Comparison of ENCODE assay signal across 9 cellular contexts in genomic region chr14:61699092-61699491, GRCh38. TPM values are rescaled to one million over a fixed set of nuclear protein-coding genes. Genes with fewer than 3 reads are reported as not detected.
DNase-seq lines count a peak whose midpoint lies in the region; ATAC-seq and TF ChIP-seq lines count a peak whose summit lies in the region.
"Had no signal": no experiment of that assay in that cellular context is flagged by ENCODE, and none has a peak within 500 bp of the region (broad histone marks: within the 10 kb centered on the region; RNA-seq: fewer than 3 reads in every experiment).

No MANE protein-coding gene starts in this region.

- POLR2A ChIA-PET in WTC11 (lab: Charles Lee) = no interaction called here

- CTCF ChIA-PET in WTC11 (lab: Charles Lee) = no interaction called here

- H3K4me1 ChIP-seq in spleen = peaks cover 30 to 83% (median 74%) of the 10 kb centered on the region in 6 donors

- H3K4me3 ChIP-seq in fibroblast of the aortic adventitia (ENCODE audit: low read depth, low read length) (peak overlapping the region; percentile 93), spleen (peak overlapping the region in 6 of 8 donors; percentile 69 to 92 (median 84)), WERI-Rb-1 (ENCODE audit: low read depth, low read length) (no peak overlapping the region)

- H3K36me3 Mint-ChIP-seq in activated T-cell treated with anti-CD3 and anti-CD28 coated beads, Interleukin-2, amount 50 U/mL, for 24 hours (ENCODE audit: low read depth) = peaks cover 79% of the 10 kb centered on the region
- H3K36me3 Mint-ChIP-seq in WTC11 = peaks cover 9% of the 10 kb centered on the region

- peaks cover 61% of the 10 kb centered on the region for H3K4me1 Mint-ChIP-seq in activated T-cell treated with anti-CD3 and anti-CD28 coated beads, Interleukin-2, amount 50 U/mL, for 24 hours (ENCODE audit: low read depth)
- H3K4me1 Mint-ChIP-seq in WTC11 = peaks cover 64% of the 10 kb centered on the region

- ATAC-seq in WTC11 (no peak), HG02852 (IDR thresholded peaks at IDR 0.05; ENCODE audit: unreplicated experiment) (no peak)

- no peaks in the 10 kb centered on the region for H3K9me3 Mint-ChIP-seq in activated T-cell treated with anti-CD3 and anti-CD28 coated beads, Interleukin-2, amount 50 U/mL, for 24 hours
- no peaks in the 10 kb centered on the region for H3K9me3 Mint-ChIP-seq in WTC11

- DNase-seq in activated T-cell treated with anti-CD3 and anti-CD28 coated beads, Interleukin-2, amount 50 U/mL, for 24 hours = no peak
- DNase-seq in activated T-cell treated with anti-CD3 and anti-CD28 coated beads for 4 hours (no peak), WTC11 (ENCODE audit: low spot score) (no peak), fibroblast of the aortic adventitia (ENCODE audit: low read depth) (peak; percentile 44), spleen (no peak), WERI-Rb-1 (no peak), substantia nigra (lab: John Stamatoyannopoulos, UW) (no peak)
- DNase-seq: NCI-H1092 had no signal

- no peaks in the 10 kb centered on the region for H3K27me3 ChIP-seq in spleen (replicated peaks in 1 of 7)
- H3K27me3 ChIP-seq in WERI-Rb-1 (ENCODE audit: insufficient read depth, low read depth, severe bottlenecking) = no peaks in the 10 kb centered on the region

- H3K27ac Mint-ChIP-seq in activated T-cell treated with anti-CD3 and anti-CD28 coated beads, Interleukin-2, amount 50 U/mL, for 24 hours = peak overlapping the region; percentile 90
- H3K27ac Mint-ChIP-seq in WTC11 = peak overlapping the region; percentile 19

- H3K27ac ChIP-seq in spleen (peak overlapping the region in 7 of 8 donors; percentile 98 to 100 (median 99)), WERI-Rb-1 (no peak overlapping the region), substantia nigra (ENCODE audit: low read depth, low read length, poor library complexity, severe bottlenecking) (no peak overlapping the region)

- TF ChIP-seq CTCF in WTC11 (IDR thresholded peaks at IDR 0.05) (no peak), fibroblast of the aortic adventitia (IDR thresholded peaks at IDR 0.05; ENCODE audit: insufficient read depth, low read length) (no peak), spleen (IDR thresholded peaks at IDR 0.05 in 8 of 11, conservative IDR thresholded peaks at IDR 0.05 in 3 of 11) (no peak), WERI-Rb-1 (IDR thresholded peaks at IDR 0.05; ENCODE audit: low read depth, low read length) (no peak)

- H3K9me3 ChIP-seq in spleen (no peaks in the 10 kb centered on the region), WERI-Rb-1 (ENCODE audit: severe bottlenecking) (no peaks in the 10 kb centered on the region)

- H3K4me3 Mint-ChIP-seq in activated T-cell treated with anti-CD3 and anti-CD28 coated beads, Interleukin-2, amount 50 U/mL, for 24 hours = peak overlapping the region; percentile 93
- peak overlapping the region; percentile 95 for H3K4me3 Mint-ChIP-seq in WTC11

- H3K27me3 Mint-ChIP-seq in activated T-cell treated with anti-CD3 and anti-CD28 coated beads, Interleukin-2, amount 50 U/mL, for 24 hours = no peaks in the 10 kb centered on the region
- no peaks in the 10 kb centered on the region for H3K27me3 Mint-ChIP-seq in WTC11 (ENCODE audit: low read depth)

- TF ChIP-seq POLR2A in spleen (IDR thresholded peaks at IDR 0.05) = no peak

- H3K36me3 ChIP-seq in spleen (no peaks in the 10 kb centered on the region), WERI-Rb-1 (peaks cover 14% of the 10 kb centered on the region)

- intact Hi-C loops in spleen (cut with DNase I; ENCODE audit: low total_unique reads) = no loop called here

- 36 to 60% (median 54%) methylated on average over 5 of the region's 5 CpGs for WGBS in spleen, 5 donors

TF ChIP-seq in WTC11, 78 proteins besides CTCF, POLR2A, EP300 and RAD21 (continues in another document):
- TF ChIP-seq ATF3 (CRISPR knock-in tag; conservative IDR thresholded peaks at IDR 0.05) (no peak), ARID4B (CRISPR knock-in tag; IDR thresholded peaks at IDR 0.05; ENCODE audit: borderline replicate concordance) (no peak), E2F4 (CRISPR knock-in tag; IDR thresholded peaks at IDR 0.05; ENCODE audit: borderline replicate concordance, low read depth) (no peak), AR (CRISPR knock-in tag; IDR thresholded peaks at IDR 0.05) (no peak), NR1H2 (CRISPR knock-in tag; IDR thresholded peaks at IDR 0.05) (no peak)

RNA-seq across cellular contexts. Expression of gene HIF1A, which starts 3.8 kb away (rescaled TPM):
- total RNA-seq in WTC11 (2021) (146 to 165 TPM (median 153 TPM) in 3 replicates), fibroblast of the aortic adventitia (ENCODE audit: low replicate concordance) (258 and 553 TPM in 2 replicates), spleen (100 to 1,000 TPM; 177 to 312 (median 248) TPM)
- polyA plus RNA-seq in spleen = 10 to 100 TPM; 34.6 to 44.8 (median 43.7) TPM

Comparison
In these comparisons a context has a peak if more than half of its experiments do, and no peak if none do; other contexts are left out.
1. H3K27ac ChIP-seq: peak in spleen (7 of 8); none in WERI-Rb-1 (single experiment) and substantia nigra (single experiment).